24 cellular contexts compared by ENCODE assay signal in the genomic region with DNA sequence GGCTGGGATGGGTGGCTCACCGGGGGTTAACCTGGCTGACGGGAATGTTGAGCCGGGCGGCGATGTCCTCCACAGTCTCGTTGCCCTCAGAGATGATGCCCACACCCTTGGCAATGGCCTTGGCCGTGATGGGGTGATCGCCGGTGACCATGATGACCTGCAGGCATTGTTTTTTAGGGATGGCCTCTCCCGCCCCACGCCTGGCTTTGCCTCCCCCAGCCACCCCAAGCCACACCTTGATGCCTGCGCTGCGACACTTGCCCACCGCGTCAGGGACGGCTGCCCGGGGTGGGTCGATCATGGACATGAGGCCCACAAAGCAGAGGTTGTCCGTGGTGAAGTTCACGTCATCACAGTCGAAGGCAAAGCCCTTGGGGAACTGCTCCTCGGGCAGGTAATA. TPM values are rescaled to one million over a fixed set of nuclear protein-coding genes. Genes with fewer than 3 reads are reported as not detected.
"Had no signal": no experiment of that assay in that cellular context is flagged by ENCODE, and none has a peak within 500 bp of the region (broad histone marks: within the 10 kb centered on the region; RNA-seq: fewer than 3 reads in every experiment).

No MANE protein-coding gene starts in this region.

- H3K36me3 ChIP-seq: MG63, SJCRH30 had no signal

- ATAC-seq: Panc1, PC-3, SK-N-SH treated with all-trans-retinoic acid at 6 μM for 48 hours had no signal

- H3K27ac ChIP-seq: HL-60, RWPE1, SJCRH30 had no signal

- DNase-seq: Karpas-422, KG1, MG63, NCI-H1092, NCI-H1105 treated with DMSO at 0.1 percent for 48 hours, NCI-H1417 treated with DMSO at 0.1 percent for 48 hours, NCI-H146, NCI-H187, NCI-H2029, NCI-H2081 treated with DMSO at 0.1 percent for 48 hours, NCI-H2171, NCI-H226, NCI-H446, NCI-H510A, NCI-H524 treated with DMSO at 0.1 percent for 48 hours, NCI-H69, NCI-H774, PC-3, SHP77 treated with DMSO at 0.1 percent for 48 hours, SJCRH30 had no signal

- H3K4me3 ChIP-seq: MG63, SJCRH30 had no signal

- H3K27me3 ChIP-seq: MG63, SJCRH30 had no signal

- H3K9me3 ChIP-seq: MG63, SJCRH30 had no signal

- H3K4me1 ChIP-seq: SJCRH30 had no signal

RNA-seq across cellular contexts. Expression of a gene that starts 49.7 kb away (rescaled TPM):
- total RNA-seq: SJCRH30 had no signal
